ENCODE assay signal across 2 cellular contexts in genomic region chr14:91867316-91867988, GRCh38.
TF ChIP-seq lines count a peak whose summit lies in the region.

Gene TC2N (minus strand): TSS chr14:91867536. CDS start chr14:91813769, 53,767 bp downstream.

TF ChIP-seq in HCT116, 20 proteins besides CTCF, POLR2A, EP300 and RAD21 (continued from another document):
- TF ChIP-seq MAX (IDR thresholded peaks at IDR 0.05) = no peak

TF ChIP-seq in HepG2, 621 proteins besides CTCF, POLR2A, EP300 and RAD21 (continued from another document):
- TF ChIP-seq ZMAT3 (CRISPR knock-in tag; conservative IDR thresholded peaks at IDR 0.05) = no peak
- no peak for TF ChIP-seq KDM1A (CRISPR knock-in tag; IDR thresholded peaks at IDR 0.05)
- TF ChIP-seq TMF1 (CRISPR knock-in tag; IDR thresholded peaks at IDR 0.05; ENCODE audit: low read depth) = no peak
- no peak for TF ChIP-seq LCORL (IDR thresholded peaks at IDR 0.05)
- no peak for TF ChIP-seq LCORL (CRISPR knock-in tag; IDR thresholded peaks at IDR 0.05)
- TF ChIP-seq ZNF577 (CRISPR knock-in tag; IDR thresholded peaks at IDR 0.05; ENCODE audit: borderline replicate concordance, low read depth) = no peak
- no peak for TF ChIP-seq HNRNPK (IDR thresholded peaks at IDR 0.05; ENCODE audit: low read depth, low read length, poor library complexity, severe bottlenecking)
- no peak for TF ChIP-seq ZNF724P (CRISPR knock-in tag; IDR thresholded peaks at IDR 0.05; ENCODE audit: borderline replicate concordance)
- no peak for TF ChIP-seq ZBTB21 (CRISPR knock-in tag; IDR thresholded peaks at IDR 0.05)
- no peak for TF ChIP-seq ZNF224 (CRISPR knock-in tag; IDR thresholded peaks at IDR 0.05)
